In genomic region chr7:130860832-130861231, GRCh38 we compare ENCODE assay signal across 6 cellular contexts.
DNase-seq lines count a peak whose midpoint lies in the region; ATAC-seq, FAIRE-seq and TF ChIP-seq lines count a peak whose summit lies in the region.
"Not testable (repeated sequence)": the region's sequence is repeated elsewhere in the genome, so short reads cannot be mapped to it uniquely, and the experiment has no call there.

No MANE protein-coding gene starts in this region.

- not testable (repeated sequence) for H3K4me3 ChIP-seq in A549, K562, psoas muscle

- intact Hi-C loops in K562 (cut with micrococcal nuclease); psoas muscle (cut with DNase I): not testable (repeated sequence)

- H3K79me2 ChIP-seq in K562 (ENCODE audit: control insufficient read depth, insufficient read depth, low read length): not testable (repeated sequence)

- not testable (repeated sequence) for BruUV-seq in K562 (replicated peaks; lab: Mats Ljungman, UMichigan)

- not testable (repeated sequence) for H2AFZ ChIP-seq in K562 (ENCODE audit: low read depth, low read length)

- not testable (repeated sequence) for H3K27me3 ChIP-seq in K562 (ENCODE audit: control insufficient read depth in 2 of 2, insufficient read depth in 2 of 2, low read length in 2 of 2); psoas muscle (ENCODE audit: insufficient read depth in 3 of 3, low read length in 2 of 3)

- H4K20me1 ChIP-seq in K562 (replicated peaks; ENCODE audit: control insufficient read depth, insufficient read depth, low read length): not testable (repeated sequence)

- peaks cover 85% of the 10 kb centered on the region for H3K4me1 Mint-ChIP-seq in HFFc6 (ENCODE audit: low read depth)
- H3K4me1 Mint-ChIP-seq in activated T-cell treated with anti-CD3 and anti-CD28 coated beads, Interleukin-2, amount 50 U/mL, for 24 hours (ENCODE audit: low read depth); activated T-helper 17 cell treated with anti-CD3 and anti-CD28 coated beads, Interleukin-2, amount 50 U/mL, for 72 hours: not testable (repeated sequence)

- not testable (repeated sequence) for H3K9me1 ChIP-seq in K562 (ENCODE audit: control insufficient read depth, insufficient read depth, low read length)

- peak overlapping the region; percentile 70 for H3K27ac Mint-ChIP-seq in HFFc6
- peak overlapping the region; percentile 83 for H3K27ac Mint-ChIP-seq in activated T-cell treated with anti-CD3 and anti-CD28 coated beads, Interleukin-2, amount 50 U/mL, for 24 hours
- peak overlapping the region; percentile 35 for H3K27ac Mint-ChIP-seq in activated T-helper 17 cell treated with anti-CD3 and anti-CD28 coated beads, Interleukin-2, amount 50 U/mL, for 72 hours

- not testable (repeated sequence) for TF ChIP-seq CTCF in A549 (IDR thresholded peaks at IDR 0.05); HFFc6 (IDR thresholded peaks at IDR 0.05); K562 (IDR thresholded peaks at IDR 0.05 in 2 of 3, conservative IDR thresholded peaks at IDR 0.05 in 1 of 3; ENCODE audit: insufficient read depth in 2 of 3, low read depth in 1 of 3, low read length in 3 of 3); psoas muscle (IDR thresholded peaks at IDR 0.05)

- in situ Hi-C loops in K562 (cut with MboI): not testable (repeated sequence)

- ATAC-seq in A549 (0 out of 6 replicates have a peak, but pooled peaks of 1 of the 2 experiments have one; percentile 7), psoas muscle (peak in 3 of 4 donors; percentile 6 to 22 (median 14))
- ATAC-seq in activated T-helper 17 cell treated with anti-CD3 and anti-CD28 coated beads, Interleukin-2, amount 50 U/mL, for 72 hours (replicated peaks); K562: not testable (repeated sequence)

- not testable (repeated sequence) for H3K4me2 ChIP-seq in A549; K562 (ENCODE audit: insufficient read depth, low read length)

- not testable (repeated sequence) for FAIRE-seq in A549 (lab: Jason Lieb, UNC); K562 (lab: Jason Lieb, UNC)

- H3K36me3 Mint-ChIP-seq in HFFc6 (ENCODE audit: low read depth): peaks cover 99% of the 10 kb centered on the region
- peaks cover 99% of the 10 kb centered on the region for H3K36me3 Mint-ChIP-seq in activated T-cell treated with anti-CD3 and anti-CD28 coated beads, Interleukin-2, amount 50 U/mL, for 24 hours (ENCODE audit: low read depth)
- peaks cover 100% of the 10 kb centered on the region for H3K36me3 Mint-ChIP-seq in activated T-helper 17 cell treated with anti-CD3 and anti-CD28 coated beads, Interleukin-2, amount 50 U/mL, for 72 hours (ENCODE audit: low read depth)

- peaks cover 85% of the 10 kb centered on the region for H3K9me3 Mint-ChIP-seq in HFFc6
- H3K9me3 Mint-ChIP-seq in activated T-cell treated with anti-CD3 and anti-CD28 coated beads, Interleukin-2, amount 50 U/mL, for 24 hours: peaks cover 64% of the 10 kb centered on the region
- peaks cover 20% of the 10 kb centered on the region for H3K9me3 Mint-ChIP-seq in activated T-helper 17 cell treated with anti-CD3 and anti-CD28 coated beads, Interleukin-2, amount 50 U/mL, for 72 hours

- not testable (repeated sequence) for H3K36me3 ChIP-seq in K562 (ENCODE audit: control insufficient read depth, insufficient read depth, low read length)
- peaks cover 5 to 79% of the 10 kb centered on the region in 2 donors for H3K36me3 ChIP-seq in psoas muscle (ENCODE audit: insufficient read depth in 1 of 2, low read depth in 1 of 2)

- POLR2A ChIA-PET in A549 (lab: Yijun Ruan, JAX): not testable (repeated sequence)
- POLR2A ChIA-PET in K562 (lab: Yijun Ruan, JAX): interaction anchor here (0.6 kb wide), 1 partner anchor 212 kb away, joined by 3 read pairs; no protein-coding TSS in a partner anchor

- H3K9ac ChIP-seq in K562 (ENCODE audit: insufficient read depth in 1 of 2, low read depth in 2 of 2, low read length in 2 of 2): not testable (repeated sequence)

- peak overlapping the region; percentile 60; the same call in 1 of the 2 replicates for H3K4me3 Mint-ChIP-seq in HFFc6
- H3K4me3 Mint-ChIP-seq in activated T-cell treated with anti-CD3 and anti-CD28 coated beads, Interleukin-2, amount 50 U/mL, for 24 hours; activated T-helper 17 cell treated with anti-CD3 and anti-CD28 coated beads, Interleukin-2, amount 50 U/mL, for 72 hours: not testable (repeated sequence)

- CTCF ChIA-PET in A549 (lab: Yijun Ruan, JAX): interaction anchor here (1.4 to 1.6 kb wide), 3 partner anchors 15 to 36 kb away, joined by 3 to 4 read pairs (median 3); no protein-coding TSS in a partner anchor
- CTCF ChIA-PET in K562 (lab: Yijun Ruan, JAX; ENCODE audit: low intra/inter-chr PET ratio): not testable (repeated sequence)

- TF ChIP-seq EP300 in A549 (IDR thresholded peaks at IDR 0.05); K562 (IDR thresholded peaks at IDR 0.05; ENCODE audit: low read length): not testable (repeated sequence)

- peaks cover 73% of the 10 kb centered on the region for H3K27me3 Mint-ChIP-seq in HFFc6 (ENCODE audit: insufficient read depth)
- H3K27me3 Mint-ChIP-seq in activated T-cell treated with anti-CD3 and anti-CD28 coated beads, Interleukin-2, amount 50 U/mL, for 24 hours; activated T-helper 17 cell treated with anti-CD3 and anti-CD28 coated beads, Interleukin-2, amount 50 U/mL, for 72 hours: not testable (repeated sequence)

- not testable (repeated sequence) for TF ChIP-seq RAD21 in A549 (conservative IDR thresholded peaks at IDR 0.05 in 1 of 2, IDR thresholded peaks at IDR 0.05 in 1 of 2); K562 (CRISPR knock-in tag; conservative IDR thresholded peaks at IDR 0.05 in 1 of 2, IDR thresholded peaks at IDR 0.05 in 1 of 2)

- not testable (repeated sequence) for TF ChIP-seq POLR2A in A549 (IDR thresholded peaks at IDR 0.05; ENCODE audit: low read length); K562 (conservative IDR thresholded peaks at IDR 0.05)

- peaks cover 58% of the 10 kb centered on the region for H3K9me3 ChIP-seq in A549
- H3K9me3 ChIP-seq in K562 (replicated peaks; ENCODE audit: control insufficient read depth, insufficient read depth, low read depth, low read length): not testable (repeated sequence)
- peaks cover 24% of the 10 kb centered on the region for H3K9me3 ChIP-seq in psoas muscle

- H3K4me1 ChIP-seq in A549; K562 (replicated peaks in 1 of 2; ENCODE audit: control insufficient read depth in 2 of 2, insufficient read depth in 2 of 2, low read length in 2 of 2); psoas muscle: not testable (repeated sequence)

- 100% methylated on average over 2 of the region's 2 CpGs for WGBS in A549 (ENCODE audit: missing lambda C conversion rate)
- 0% methylated on average over 2 of the region's 2 CpGs for WGBS in K562 (ENCODE audit: insufficient coverage, low coverage, missing lambda C conversion rate)
- 84 to 93% (median 91%) methylated on average over 2 of the region's 2 CpGs for WGBS in psoas muscle, 3 donors

- not testable (repeated sequence) for H3K27ac ChIP-seq in A549; K562 (ENCODE audit: extremely low read depth, low read depth, low read length); psoas muscle

- DNase-seq in A549 (ENCODE audit: low read depth in 1 of 2, low spot score in 1 of 2); HFFc6; activated T-cell treated with anti-CD3 and anti-CD28 coated beads, Interleukin-2, amount 50 U/mL, for 24 hours; K562 (ENCODE audit: extremely low read depth in 1 of 4, low spot score in 3 of 4); psoas muscle: not testable (repeated sequence)

TF ChIP-seq in A549, 52 proteins besides CTCF, POLR2A, EP300 and RAD21:
- peak; percentile 94 for TF ChIP-seq ZFP36 (IDR thresholded peaks at IDR 0.05; ENCODE audit: borderline replicate concordance, partially characterized antibody)

TF ChIP-seq in K562, 482 proteins besides CTCF, POLR2A, EP300 and RAD21:
- TF ChIP-seq ZFP36 (IDR thresholded peaks at IDR 0.05; ENCODE audit: low read depth, low read length, partially characterized antibody): peak; percentile 62
